ENCODE assay signal across 17 cellular contexts in genomic region chr5:74334034-74334433, GRCh38.
"Had no signal": no experiment of that assay in that cellular context is flagged by ENCODE, and none has a peak within 500 bp of the region (broad histone marks: within the 10 kb centered on the region; RNA-seq: fewer than 3 reads in every experiment).

No MANE protein-coding gene starts in this region.

- H3K4me3 ChIP-seq: lung, right atrium auricular region, testis, tibial nerve had no signal

- H3K27ac ChIP-seq: foreskin keratinocyte, right atrium auricular region, testis, tibial nerve had no signal

- H3K36me3 ChIP-seq: right atrium auricular region, tibial nerve had no signal

- DNase-seq: effector memory CD4-positive, alpha-beta T cell; foreskin keratinocyte; immature natural killer cell; kidney; left cardiac atrium; left ventricle myocardium superior; mesenchymal stem cell; naive thymus-derived CD4-positive, alpha-beta T cell; nephron progenitor cell; stimulated activated CD4-positive, alpha-beta T cell treated with anti-CD3 and anti-CD28 coated beads, Interleukin-4, amount 100 ng/mL, for 1 hour; stimulated activated CD8-positive, alpha-beta memory T cell treated with anti-CD3 and anti-CD28 coated beads, Interleukin-4, amount 100 ng/mL, for 48 hours; stimulated activated naive CD8-positive, alpha-beta T cell treated with anti-CD3 and anti-CD28 coated beads, Interleukin-15, Interleukin-2, amounts not matched to agents 100 U/mL and 50 U/mL, for 24 hours; testis had no signal

- ATAC-seq: foreskin keratinocyte; left cardiac atrium; left ventricle myocardium superior; naive thymus-derived CD4-positive, alpha-beta T cell; stimulated activated effector memory CD8-positive, alpha-beta T cell treated with anti-CD3 and anti-CD28 coated beads, Interleukin-12 subunit alpha, Interleukin-12 subunit beta, amount 100 ng/mL, for 72 hours; stimulated activated naive CD8-positive, alpha-beta T cell treated with anti-CD3 and anti-CD28 coated beads, Interleukin-15, Interleukin-2, amounts not matched to agents 100 U/mL and 50 U/mL, for 24 hours had no signal

- H3K27me3 ChIP-seq: foreskin keratinocyte, right atrium auricular region, testis, tibial nerve had no signal

- H3K9me3 ChIP-seq: right atrium auricular region, testis had no signal

- H3K4me1 ChIP-seq: foreskin keratinocyte, right atrium auricular region, testis had no signal
